In the genomic region with DNA sequence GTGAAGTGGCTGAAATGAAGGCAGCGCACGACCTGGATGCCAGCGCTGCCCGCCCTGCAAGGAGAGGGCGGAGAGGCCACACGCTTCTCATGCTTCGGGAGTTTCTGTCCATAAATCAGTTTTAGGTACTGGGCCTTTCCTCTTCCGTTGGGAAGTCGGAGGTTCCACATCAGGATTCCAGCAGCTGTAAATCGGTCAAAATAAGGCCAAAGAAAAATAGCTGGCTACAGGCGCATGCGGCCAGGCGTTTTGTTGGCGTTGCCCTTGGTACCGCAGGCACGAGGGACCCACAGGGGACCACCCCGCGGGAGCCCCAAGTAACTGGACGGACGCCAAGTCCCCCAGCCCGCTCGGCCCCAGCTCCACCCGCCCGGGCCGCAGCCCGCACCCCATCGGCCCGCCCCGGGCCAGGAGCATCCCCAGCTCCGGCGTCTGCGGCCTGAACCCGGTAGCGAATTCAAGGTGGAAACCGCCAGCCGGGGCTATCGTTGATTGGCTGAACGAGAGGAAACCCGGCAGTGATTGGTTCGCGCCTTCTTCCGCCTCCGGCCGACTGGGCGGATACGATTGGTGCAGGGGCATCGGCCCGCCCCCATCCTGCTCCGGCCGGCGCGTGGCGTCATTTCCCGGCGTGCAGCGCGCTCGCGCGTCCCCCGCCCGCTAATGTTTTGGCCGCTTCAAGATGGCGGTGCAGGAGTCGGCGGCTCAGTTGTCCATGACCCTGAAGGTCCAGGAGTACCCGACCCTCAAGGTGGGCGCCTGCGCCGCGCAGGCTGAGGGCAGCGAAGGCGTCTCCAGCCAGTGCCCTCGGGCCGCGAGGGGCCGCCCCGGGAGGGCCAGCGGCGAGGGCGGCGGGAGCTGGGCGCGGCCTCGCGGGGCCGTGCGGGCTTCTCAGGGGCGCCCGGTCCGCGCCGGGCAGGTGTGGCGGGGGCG, we compare ENCODE assay signal across 8 cellular contexts. TPM values are rescaled to one million over a fixed set of nuclear protein-coding genes. Genes with fewer than 3 reads are reported as not detected.
DNase-seq lines count a peak whose midpoint lies in the region; ATAC-seq and TF ChIP-seq lines count a peak whose summit lies in the region.

A gene (plus strand): TSS at position 660 of the 933 bp plus-strand sequence. CDS start 23 bp downstream, at position 683.

- 1% methylated on average over 87 to 95 of the region's 95 CpGs for WGBS in lung, 2 donors

- H3K4me1 Mint-ChIP-seq in CD8-positive, alpha-beta memory T cell: peaks cover 31 to 47% (median 42%) of the 10 kb centered on the region in 3 donors

- ATAC-seq in GM19468 (IDR thresholded peaks at IDR 0.05; ENCODE audit: extremely low read depth, unreplicated experiment) (peak; percentile 81), lung (ENCODE audit: insufficient read depth, low FRiP score) (peak; percentile 98)

- H3K4me3 ChIP-seq in CD8-positive, alpha-beta memory T cell (ENCODE audit: low read length): peak within 1 kb of the TSS; percentile 88
- H3K4me3 ChIP-seq in lung: peak within 1 kb of the TSS; percentile 97

- CTCF ChIA-PET in CD8-positive, alpha-beta memory T cell (lab: Charles Lee): interaction anchor here (0.7 to 1.8 kb wide), 7 partner anchors 8 to 316 kb away, joined by 3 to 12 read pairs (median 5); a partner anchor contains a TSS

- H3K36me3 Mint-ChIP-seq in CD8-positive, alpha-beta memory T cell: peaks cover 0 to 15% (median 0%) of the 10 kb centered on the region in 3 donors

- no peak for TF ChIP-seq CTCF in lung (IDR thresholded peaks at IDR 0.05; ENCODE audit: control extremely low read depth, extremely low read depth)

- H3K4me3 Mint-ChIP-seq in CD8-positive, alpha-beta memory T cell: peak within 1 kb of the TSS; percentile 89 to 99 (median 92)

- peaks cover 0 to 4% of the 10 kb centered on the region in 2 donors for H3K27me3 Mint-ChIP-seq in CD8-positive, alpha-beta memory T cell

- peak; percentile 94 to 98 (median 96) for DNase-seq in CD8-positive, alpha-beta memory T cell
- peak; percentile 88 for DNase-seq in HS-5 (ENCODE audit: low read depth)
- peak; percentile 96 for DNase-seq in NK-92 treated with Interleukin-12 subunit alpha and Interleukin-12 subunit beta, amount 100 ng/mL, for 24 hours (lab: John Stamatoyannopoulos, UW)
- DNase-seq in activated CD8-positive, alpha-beta memory T cell treated with anti-CD3 and anti-CD28 coated beads for 24 hours: peak; percentile 98
- peak; percentile 94 for DNase-seq in effector CD8-positive, alpha-beta T cell (lab: John Stamatoyannopoulos, UW)
- DNase-seq in lung (ENCODE audit: low spot score): peak; percentile 97
- DNase-seq in stimulated activated CD4-positive, alpha-beta T cell treated with anti-CD3 and anti-CD28 coated beads, TNF-alpha, amount 100 ng/mL, for 4 hours (ENCODE audit: low read depth in 3 of 3): peak; percentile 90 to 95 (median 93)

- H3K9me3 ChIP-seq in CD8-positive, alpha-beta memory T cell (ENCODE audit: low read length): no peaks in the 10 kb centered on the region
- no peaks in the 10 kb centered on the region for H3K9me3 ChIP-seq in lung (ENCODE audit: control insufficient read depth in 2 of 2, insufficient read depth in 1 of 2, low read length in 1 of 2)

- H3K9me3 Mint-ChIP-seq in CD8-positive, alpha-beta memory T cell: no peaks in the 10 kb centered on the region

- no peaks in the 10 kb centered on the region for H3K27me3 ChIP-seq in CD8-positive, alpha-beta memory T cell (ENCODE audit: insufficient read depth, low read length, poor library complexity, severe bottlenecking)
- H3K27me3 ChIP-seq in lung (ENCODE audit: control insufficient read depth, insufficient read depth): no peaks in the 10 kb centered on the region

- POLR2A ChIA-PET in CD8-positive, alpha-beta memory T cell (lab: Charles Lee): interaction anchor here (0.6 to 2.4 kb wide), 7 partner anchors 21 to 87 kb away, joined by 3 to 15 read pairs (median 4); a partner anchor contains a TSS

- H3K27ac ChIP-seq in CD8-positive, alpha-beta memory T cell (ENCODE audit: low read depth, low read length): peak within 1 kb of the TSS; percentile 80
- peak within 1 kb of the TSS; percentile 93 to 98 for H3K27ac ChIP-seq in lung (ENCODE audit: low read depth in 1 of 2, low read length in 1 of 2)

- peaks cover 39% of the 10 kb centered on the region for H3K4me1 ChIP-seq in CD8-positive, alpha-beta memory T cell (ENCODE audit: insufficient read depth, low read length)
- H3K4me1 ChIP-seq in lung (ENCODE audit: control insufficient read depth in 2 of 2, insufficient read depth in 2 of 2, low read length in 2 of 2): peaks cover 9 to 18% of the 10 kb centered on the region in 2 donors

- peak within 1 kb of the TSS; percentile 91 to 98 (median 96) for H3K27ac Mint-ChIP-seq in CD8-positive, alpha-beta memory T cell

- H3K36me3 ChIP-seq in CD8-positive, alpha-beta memory T cell (ENCODE audit: insufficient read depth, low read length): no peaks in the 10 kb centered on the region
- H3K36me3 ChIP-seq in lung (ENCODE audit: control insufficient read depth in 2 of 2, insufficient read depth in 2 of 2, low read length in 2 of 2): peaks cover 0 to 6% of the 10 kb centered on the region in 2 donors

RNA-seq across cellular contexts. Expression of the gene that starts here (rescaled TPM):
- total RNA-seq in CD8-positive, alpha-beta memory T cell: 10 to 100 TPM; 59.4 to 63.8 TPM
- polyA plus RNA-seq in CD8-positive, alpha-beta memory T cell: 75.3 TPM
- total RNA-seq in lung: 10 to 100 TPM; 54.5 to 67.4 TPM
- polyA plus RNA-seq in lung: 10 to 100 TPM; 39.7 to 67.1 TPM

Comparison
In these comparisons a context has a peak if more than half of its experiments do, and no peak if none do; other contexts are left out.
1. Peak in every context shown above with its lines: DNase-seq, ATAC-seq, H3K4me3 ChIP-seq and H3K27ac ChIP-seq.